16 cellular contexts compared by ENCODE assay signal in genomic region chr7:155611808-155612447, GRCh38. TPM values are rescaled to one million over a fixed set of nuclear protein-coding genes. Genes with fewer than 3 reads are reported as not detected.
A peak's percentile ranks its signal among the peaks of the same experiment; 100 is the strongest.
DNase-seq lines count a peak whose midpoint lies in the region; ATAC-seq and TF ChIP-seq lines count a peak whose summit lies in the region.
"Had no signal": no experiment of that assay in that cellular context is flagged by ENCODE, and none has a peak within 500 bp of the region (broad histone marks: within the 10 kb centered on the region; RNA-seq: fewer than 3 reads in every experiment).

No MANE protein-coding gene starts in this region.

- DNase-seq in left lung (no peak), neural crest cell (ENCODE audit: low read depth, low spot score) (no peak), brain microvascular endothelial cell (no peak)
- no peak for DNase-seq in activated effector memory CD4-positive, alpha-beta T cell treated with Interleukin-2 at 50 U/mL for 16 hours
- DNase-seq: 8988T; ACHN; AML-193; Caco-2; Calu3; CD4-positive, alpha-beta T cell; CD8-positive, alpha-beta T cell; GF-D8 had no signal

- no peaks in the 10 kb centered on the region for H3K4me1 Mint-ChIP-seq in neural crest cell

- TF ChIP-seq CTCF in left lung (IDR thresholded peaks at IDR 0.05) = no peak
- TF ChIP-seq CTCF in neural crest cell (conservative IDR thresholded peaks at IDR 0.05) = no peak
- TF ChIP-seq CTCF in brain microvascular endothelial cell (IDR thresholded peaks at IDR 0.05; ENCODE audit: low read depth, low read length, missing control alignments) = no peak

- H3K27ac ChIP-seq in left lung = no peak overlapping the region
- no peak overlapping the region for H3K27ac ChIP-seq in brain microvascular endothelial cell
- H3K27ac ChIP-seq: BLaER1 treated with 17β-estradiol and CSF1 and Interleukin-3, amounts not matched to agents 10 nM and 100 nM; C4-2B had no signal

- intact Hi-C loops in left lung (cut with DNase I) = no loop called here

- H3K27me3 Mint-ChIP-seq in neural crest cell (ENCODE audit: low read depth) = no peaks in the 10 kb centered on the region

- TF ChIP-seq POLR2A in GM18505 (IDR thresholded peaks at IDR 0.05; ENCODE audit: borderline replicate concordance, extremely low read depth, insufficient read depth, insufficient read length) = no peak

- H3K4me3 ChIP-seq in left lung (no peak overlapping the region), brain microvascular endothelial cell (ENCODE audit: low read depth, low read length) (no peak overlapping the region)
- H3K4me3 ChIP-seq: BLaER1 treated with 17β-estradiol and CSF1 and Interleukin-3, amounts not matched to agents 10 nM and 100 nM had no signal

- in situ Hi-C loops in brain microvascular endothelial cell (cut with HindIII; ENCODE audit: low pct_ligation_motif_present, low sequenced_read_pairs) = no loop called here

- no peak overlapping the region for H3K4me3 Mint-ChIP-seq in neural crest cell
- H3K4me3 Mint-ChIP-seq: B cell; CD4-positive, alpha-beta T cell; CD8-positive, alpha-beta T cell had no signal

- H3K27ac Mint-ChIP-seq in neural crest cell (ENCODE audit: unreplicated experiment) = peak overlapping the region; percentile 67
- H3K27ac Mint-ChIP-seq: B cell; CD4-positive, alpha-beta T cell; CD8-positive, alpha-beta T cell had no signal

- no peaks in the 10 kb centered on the region for H3K27me3 ChIP-seq in left lung
- no peaks in the 10 kb centered on the region for H3K27me3 ChIP-seq in brain microvascular endothelial cell (replicated peaks)
- H3K27me3 ChIP-seq: BLaER1 treated with 17β-estradiol and CSF1 and Interleukin-3, amounts not matched to agents 10 nM and 100 nM had no signal

- H3K9me3 Mint-ChIP-seq in neural crest cell = peaks cover 7% of the 10 kb centered on the region
- H3K9me3 Mint-ChIP-seq: CD4-positive, alpha-beta T cell; CD8-positive, alpha-beta T cell had no signal

- peaks cover 25% of the 10 kb centered on the region for H3K36me3 Mint-ChIP-seq in neural crest cell (ENCODE audit: low read depth)

- no peaks in the 10 kb centered on the region for H3K36me3 ChIP-seq in left lung
- H3K36me3 ChIP-seq in brain microvascular endothelial cell (replicated peaks) = no peaks in the 10 kb centered on the region

- ATAC-seq in left lung = peak; percentile 82
- no peak for ATAC-seq in GM18505 (IDR thresholded peaks at IDR 0.05; ENCODE audit: unreplicated experiment)
- ATAC-seq: CD8-positive, alpha-beta T cell had no signal

- H3K4me1 ChIP-seq in left lung = no peaks in the 10 kb centered on the region

- H3K9me3 ChIP-seq in left lung = no peaks in the 10 kb centered on the region
- H3K9me3 ChIP-seq: Caco-2 had no signal

RNA-seq across cellular contexts. Expression of gene RBM33, which starts 32.5 kb away (rescaled TPM):
- total RNA-seq in left lung (10 to 100 TPM; 44.5 to 54.0 TPM), neural crest cell (73.2 and 74.6 TPM in 2 replicates)
